ENCODE assay signal across 30 cellular contexts in genomic region chr14:102538598-102539543, GRCh38. TPM values are rescaled to one million over a fixed set of nuclear protein-coding genes. Genes with fewer than 3 reads are reported as not detected.
A peak's percentile ranks its signal among the peaks of the same experiment; 100 is the strongest.
DNase-seq lines count a peak whose midpoint lies in the region; ATAC-seq, FAIRE-seq and TF ChIP-seq lines count a peak whose summit lies in the region.
"Had no signal": no experiment of that assay in that cellular context is flagged by ENCODE, and none has a peak within 500 bp of the region (broad histone marks: within the 10 kb centered on the region; RNA-seq: fewer than 3 reads in every experiment).

No MANE protein-coding gene starts in this region.

- no peaks in the 10 kb centered on the region for H3K4me1 Mint-ChIP-seq in activated naive CD8-positive, alpha-beta T cell treated with anti-CD3 and anti-CD28 coated beads, Interleukin-2, amount 50 U/mL, for 24 hours
- H3K4me1 Mint-ChIP-seq: activated naive CD8-positive, alpha-beta T cell treated with anti-CD3 and anti-CD28 coated beads for 36 hours; central memory CD8-positive, alpha-beta T cell; endodermal cell; stimulated activated effector memory CD8-positive, alpha-beta T cell treated with anti-CD3 and anti-CD28 coated beads, Interleukin-12 subunit alpha, Interleukin-12 subunit beta, amount 100 ng/mL, for 72 hours had no signal

- peak overlapping the region; percentile 81 for H2AFZ ChIP-seq in IMR-90 (replicated peaks; ENCODE audit: low read length, poor library complexity)

- WGBS in IMR-90 (ENCODE audit: extremely low coverage in 2 of 2, insufficient read length in 1 of 2), 2 experiments: 69% methylated on average over 17 of the region's 25 CpGs; no CpG with 5 or more reads in 1 of the 2 experiments

- no peak overlapping the region for H3K14ac ChIP-seq in IMR-90 (replicated peaks; ENCODE audit: low read depth, low read length)

- DNase-seq in D721Med (ENCODE audit: insufficient read length, low spot score): peak; percentile 4
- DNase-seq in IMR-90: no peak
- peak; percentile 35 for DNase-seq in UCSD-AML1 (lab: John Stamatoyannopoulos, UW; ENCODE audit: unreplicated experiment)
- peak; percentile 23 for DNase-seq in myocyte (ENCODE audit: low read depth)
- DNase-seq in activated naive CD8-positive, alpha-beta T cell treated with anti-CD3 and anti-CD28 coated beads, Interleukin-2, amount 50 U/mL, for 24 hours: no peak
- DNase-seq in retina: no peak
- DNase-seq in NCI-H2029 treated with DMSO at 0.1 percent for 48 hours (lab: John Stamatoyannopoulos, UW): no peak
- no peak for DNase-seq in left colon
- DNase-seq: activated B cell treated with CpG ODN at 0.5 μM for 24 hours; activated CD4-positive, alpha-beta T cell treated with anti-CD3 and anti-CD28 coated beads, Interleukin-2, amount 50 U/mL, for 1 hour; activated effector memory CD4-positive, alpha-beta T cell treated with Interleukin-2 at 50 U/mL for 16 hours; activated naive CD8-positive, alpha-beta T cell treated with anti-CD3 and anti-CD28 coated beads for 36 hours; activated T-cell treated with anti-CD3 and anti-CD28 coated beads, Interleukin-2, amount 50 U/mL, for 1 hour; aorta; C1 segment of cervical spinal cord; Caco-2; DND-41; endodermal cell; head of caudate nucleus; KBM-7; MG63; NCI-H774; SHP77 treated with DMSO at 0.1 percent for 48 hours; T1000 had no signal

- no peak overlapping the region for H2BK15ac ChIP-seq in IMR-90 (ENCODE audit: low read depth, low read length)

- H3K36me3 Mint-ChIP-seq in activated naive CD8-positive, alpha-beta T cell treated with anti-CD3 and anti-CD28 coated beads, Interleukin-2, amount 50 U/mL, for 24 hours (ENCODE audit: low read depth): no peaks in the 10 kb centered on the region
- H3K36me3 Mint-ChIP-seq: activated naive CD8-positive, alpha-beta T cell treated with anti-CD3 and anti-CD28 coated beads for 36 hours; stimulated activated effector memory CD8-positive, alpha-beta T cell treated with anti-CD3 and anti-CD28 coated beads, Interleukin-12 subunit alpha, Interleukin-12 subunit beta, amount 100 ng/mL, for 72 hours had no signal

- H3K27me3 ChIP-seq in IMR-90 (ENCODE audit: control insufficient read depth, insufficient read depth, low read length): peaks cover 4% of the 10 kb centered on the region; the same call in 1 of the 2 replicates
- H3K27me3 ChIP-seq: MG63 had no signal

- no peaks in the 10 kb centered on the region for H3K36me3 ChIP-seq in IMR-90 (ENCODE audit: control insufficient read depth, insufficient read depth, low read length)
- H3K36me3 ChIP-seq: MG63 had no signal

- H3K27me3 Mint-ChIP-seq in activated naive CD8-positive, alpha-beta T cell treated with anti-CD3 and anti-CD28 coated beads, Interleukin-2, amount 50 U/mL, for 24 hours: peaks cover 4% of the 10 kb centered on the region

- ATAC-seq in IMR-90 (ENCODE audit: low read depth) (no peak), left colon (no peak)
- ATAC-seq in activated naive CD8-positive, alpha-beta T cell treated with anti-CD3 and anti-CD28 coated beads, Interleukin-2, amount 50 U/mL, for 24 hours: no peak
- ATAC-seq: Panc1; stimulated activated effector memory CD8-positive, alpha-beta T cell treated with anti-CD3 and anti-CD28 coated beads, Interleukin-12 subunit alpha, Interleukin-12 subunit beta, amount 100 ng/mL, for 72 hours had no signal

- H2BK120ac ChIP-seq in IMR-90 (ENCODE audit: low read depth, low read length): no peak overlapping the region

- H3K9me3 Mint-ChIP-seq in activated naive CD8-positive, alpha-beta T cell treated with anti-CD3 and anti-CD28 coated beads, Interleukin-2, amount 50 U/mL, for 24 hours: no peaks in the 10 kb centered on the region
- H3K9me3 Mint-ChIP-seq: activated B cell treated with CpG ODN at 0.5 μM for 24 hours; activated naive CD8-positive, alpha-beta T cell treated with anti-CD3 and anti-CD28 coated beads for 36 hours; central memory CD8-positive, alpha-beta T cell; endodermal cell; stimulated activated effector memory CD8-positive, alpha-beta T cell treated with anti-CD3 and anti-CD28 coated beads, Interleukin-12 subunit alpha, Interleukin-12 subunit beta, amount 100 ng/mL, for 72 hours had no signal

- H2AK5ac ChIP-seq in IMR-90 (ENCODE audit: low read depth, low read length): no peak overlapping the region

- H2AK9ac ChIP-seq in IMR-90 (replicated peaks; ENCODE audit: low read depth, low read length, poor library complexity): no peak overlapping the region

- no peak for TF ChIP-seq CTCF in D721Med (IDR thresholded peaks at IDR 0.05; ENCODE audit: insufficient read depth, missing control alignments)
- no peak for TF ChIP-seq CTCF in IMR-90 (conservative IDR thresholded peaks at IDR 0.05; ENCODE audit: low read depth, low read length)

- H3K4me3 Mint-ChIP-seq in activated naive CD8-positive, alpha-beta T cell treated with anti-CD3 and anti-CD28 coated beads, Interleukin-2, amount 50 U/mL, for 24 hours: no peak overlapping the region
- H3K4me3 Mint-ChIP-seq: activated B cell treated with CpG ODN at 0.5 μM for 24 hours; activated naive CD8-positive, alpha-beta T cell treated with anti-CD3 and anti-CD28 coated beads for 36 hours; central memory CD8-positive, alpha-beta T cell; endodermal cell; stimulated activated effector memory CD8-positive, alpha-beta T cell treated with anti-CD3 and anti-CD28 coated beads, Interleukin-12 subunit alpha, Interleukin-12 subunit beta, amount 100 ng/mL, for 72 hours had no signal

- no peak overlapping the region for H3K27ac Mint-ChIP-seq in activated naive CD8-positive, alpha-beta T cell treated with anti-CD3 and anti-CD28 coated beads, Interleukin-2, amount 50 U/mL, for 24 hours
- H3K27ac Mint-ChIP-seq: activated B cell treated with CpG ODN at 0.5 μM for 24 hours; activated naive CD8-positive, alpha-beta T cell treated with anti-CD3 and anti-CD28 coated beads for 36 hours; endodermal cell; stimulated activated effector memory CD8-positive, alpha-beta T cell treated with anti-CD3 and anti-CD28 coated beads, Interleukin-12 subunit alpha, Interleukin-12 subunit beta, amount 100 ng/mL, for 72 hours had no signal

- no peak overlapping the region for H4K5ac ChIP-seq in IMR-90 (ENCODE audit: low read depth, low read length)

- no peak overlapping the region for H3K27ac ChIP-seq in IMR-90 (ENCODE audit: insufficient read depth, low read length)
- H3K27ac ChIP-seq: psoas muscle had no signal

- in situ Hi-C loops in IMR-90 (cut with MboI; ENCODE audit: low sequenced_read_pairs): no loop called here

- dilution Hi-C loops in IMR-90 (cut with HindIII; ENCODE audit: low sequenced_read_pairs, unreplicated experiment): no loop called here

- no peak for TF ChIP-seq RAD21 in IMR-90 (IDR thresholded peaks at IDR 0.05; ENCODE audit: low read length)

- no peaks in the 10 kb centered on the region for H3K79me1 ChIP-seq in IMR-90 (ENCODE audit: low read depth in 1 of 2, low read length in 2 of 2)

- no peak overlapping the region for H3K4ac ChIP-seq in IMR-90 (ENCODE audit: low read depth, low read length)

- no peak overlapping the region for H3K9ac ChIP-seq in IMR-90 (ENCODE audit: low read depth, low read length)

- no peak overlapping the region for H4K91ac ChIP-seq in IMR-90 (ENCODE audit: insufficient read depth, low read depth, low read length)

- CTCF ChIA-PET in IMR-90 (lab: Yijun Ruan, JAX): no interaction called here

- H3K4me3 ChIP-seq in IMR-90 (ENCODE audit: insufficient read depth, low read depth, low read length): no peak overlapping the region
- H3K4me3 ChIP-seq: MG63, psoas muscle had no signal

- no peaks in the 10 kb centered on the region for H3K9me3 ChIP-seq in IMR-90 (ENCODE audit: control insufficient read depth, insufficient read depth, low read length)
- H3K9me3 ChIP-seq: Caco-2, MG63, psoas muscle had no signal

- no peak overlapping the region for H3K56ac ChIP-seq in IMR-90 (ENCODE audit: extremely low read depth, insufficient read depth, low read length)

- BruUV-seq in IMR-90 (replicated peaks; lab: Mats Ljungman, UMichigan): no TSS peak

- H2BK20ac ChIP-seq in IMR-90 (ENCODE audit: low read depth, low read length): no peak overlapping the region

- POLR2A ChIA-PET in IMR-90 (lab: Charles Lee; ENCODE audit: unreplicated experiment): no interaction called here

- no peak for FAIRE-seq in D721Med (lab: Jason Lieb, UNC)
- FAIRE-seq: GM19239, keratinocyte had no signal

- no peaks in the 10 kb centered on the region; the same call in 1 of the 2 replicates for H3K9me1 ChIP-seq in IMR-90 (ENCODE audit: insufficient read depth, low read length)

- peak overlapping the region in 1 of 2 experiments; percentile 4; a peak in 1 of 4 replicates for H4K8ac ChIP-seq in IMR-90 (ENCODE audit: low read depth in 2 of 2, low read length in 2 of 2)

- no peak overlapping the region for H3K4me2 ChIP-seq in IMR-90 (ENCODE audit: low read depth, low read length)

- no peak overlapping the region for H2BK5ac ChIP-seq in IMR-90 (ENCODE audit: low read depth, low read length, poor library complexity, severe bottlenecking)

- no peak overlapping the region for H3K23ac ChIP-seq in IMR-90 (ENCODE audit: low read depth, low read length)

- no peaks in the 10 kb centered on the region for H4K20me1 ChIP-seq in IMR-90 (ENCODE audit: insufficient read depth, low read length)

- H3K18ac ChIP-seq in IMR-90 (ENCODE audit: low read depth, low read length): no peak overlapping the region; the same call in 1 of the 2 replicates

- H3K4me1 ChIP-seq in IMR-90 (ENCODE audit: control insufficient read depth, insufficient read depth, low read length): peaks cover 7% of the 10 kb centered on the region; the same call in 1 of the 2 replicates
- H3K4me1 ChIP-seq: psoas muscle had no signal

- TF ChIP-seq POLR2A in IMR-90 (IDR thresholded peaks at IDR 0.05; ENCODE audit: low read depth, low read length): no peak

- intact Hi-C loops in IMR-90 (cut with micrococcal nuclease) (no loop called here), left colon (cut with DNase I, micrococcal nuclease) (no loop called here)

RNA-seq across cellular contexts. Expression of gene ANKRD9, which starts 29.3 kb away (rescaled TPM):
- total RNA-seq in IMR-90 (2012; rRNA removed): 3.9 and 5.3 TPM in 2 replicates
- 15.7 and 25.8 TPM in 2 replicates for polyA plus RNA-seq in IMR-90 (2012; rRNA removed)
- polyA plus RNA-seq in IMR-90 (2012; cell fraction: cytosol; rRNA removed): 10.3 and 41.0 TPM in 2 replicates
- polyA plus RNA-seq in IMR-90 (2012; cell fraction: nucleus; rRNA removed; ENCODE audit: low replicate concordance): 48.7 and 143 TPM in 2 replicates
- total RNA-seq in myocyte: 101 and 113 TPM in 2 replicates
- 17.6 TPM for polyA plus RNA-seq in myocyte (2012)
- total RNA-seq in left colon: 100 to 1,000 TPM; 105 to 117 TPM

RNA-seq across cellular contexts. Expression of gene RCOR1, which starts 53.6 kb away (rescaled TPM):
- total RNA-seq in IMR-90 (2012; rRNA removed) (9.0 and 11.4 TPM in 2 replicates), myocyte (17.1 and 17.7 TPM in 2 replicates), left colon (10 to 100 TPM; 35.7 to 36.2 TPM)
- 8.8 and 11.2 TPM in 2 replicates for polyA plus RNA-seq in IMR-90 (2012; rRNA removed)
- polyA plus RNA-seq in IMR-90 (2012; cell fraction: cytosol; rRNA removed): 4.6 and 5.3 TPM in 2 replicates
- polyA plus RNA-seq in IMR-90 (2012; cell fraction: nucleus; rRNA removed; ENCODE audit: low replicate concordance): 5.2 and 18.9 TPM in 2 replicates
- polyA plus RNA-seq in myocyte (2012): 8.4 TPM

Comparison
In these comparisons a context has a peak if more than half of its experiments do, and no peak if none do; other contexts are left out.
1. DNase-seq: peak in D721Med (single experiment), UCSD-AML1 (single experiment) and myocyte (single experiment); none in IMR-90 (single experiment), activated naive CD8-positive, alpha-beta T cell treated with anti-CD3 and anti-CD28 coated beads, Interleukin-2, amount 50 U/mL, for 24 hours (single experiment), retina (single experiment), NCI-H2029 treated with DMSO at 0.1 percent for 48 hours (single experiment) and left colon (0 of 2).
2. RNA of gene ANKRD9, which starts 29.3 kb away (total RNA-seq): 105 to 117 TPM in left colon and 101 to 113 TPM in myocyte; 3.9 to 5.3 TPM in IMR-90; every median in the first group is over 10 times any median in the second.